ENCODE assay signal across 8 cellular contexts in genomic region chr6:31898200-31899011, GRCh38. TPM values are rescaled to one million over a fixed set of nuclear protein-coding genes. Genes with fewer than 3 reads are reported as not detected.
DNase-seq lines count a peak whose midpoint lies in the region; ATAC-seq and TF ChIP-seq lines count a peak whose summit lies in the region.

No MANE protein-coding gene starts in this region.

- peak; percentile 25 to 75 (median 71) for DNase-seq in CD4-positive, CD25-positive, alpha-beta regulatory T cell
- DNase-seq in HCT116 (ENCODE audit: low read depth, low spot score) (peak; percentile 60), NCI-H774 (lab: John Stamatoyannopoulos, UW) (peak; percentile 31), osteoblast (ENCODE audit: insufficient read length, low spot score, missing footprints) (peak; percentile 66)
- peak; percentile 72 for DNase-seq in activated effector memory CD4-positive, alpha-beta T cell treated with anti-CD3 and anti-CD28 coated beads, Interleukin-2, amount 50 U/mL, for 16 hours

- H3K27ac Mint-ChIP-seq in CD4-positive, CD25-positive, alpha-beta regulatory T cell, result peak overlapping the region; percentile 83 to 98 (median 97)

- peaks cover 3% of the 10 kb centered on the region for H3K36me3 Mint-ChIP-seq in CD4-positive, CD25-positive, alpha-beta regulatory T cell

- H3K9me3 Mint-ChIP-seq in CD4-positive, CD25-positive, alpha-beta regulatory T cell, result no peaks in the 10 kb centered on the region

- CTCF ChIA-PET in HCT116 (lab: Charles Lee), result interaction anchor here (0.7 to 1.5 kb wide), 7 partner anchors 24 to 1570 kb away, joined by 3 to 5 read pairs (median 3); partner anchors contain the start of gene NEU1

- peaks cover 0 to 45% (median 28%) of the 10 kb centered on the region in 4 donors for H3K4me1 Mint-ChIP-seq in CD4-positive, CD25-positive, alpha-beta regulatory T cell

- H3K36me3 ChIP-seq in CD4-positive, CD25-positive, alpha-beta regulatory T cell (ENCODE audit: control insufficient read depth, insufficient read depth, low read length), result peaks cover 8% of the 10 kb centered on the region
- H3K36me3 ChIP-seq in HCT116 (ENCODE audit: control insufficient read depth in 1 of 2, insufficient read depth in 2 of 2, low read length in 2 of 2) (peaks cover 4 to 20% of the 10 kb centered on the region in 2 experiments), gastroesophageal sphincter (peaks cover 0 to 32% of the 10 kb centered on the region in 2 donors), osteoblast (ENCODE audit: insufficient read depth, low read length) (peaks cover 15% of the 10 kb centered on the region)

- TF ChIP-seq EP300 in gastroesophageal sphincter (IDR thresholded peaks at IDR 0.05), result no peak

- no peaks in the 10 kb centered on the region for H3K9me3 ChIP-seq in CD4-positive, CD25-positive, alpha-beta regulatory T cell (ENCODE audit: control insufficient read depth in 2 of 2, low read length in 2 of 2)
- H3K9me3 ChIP-seq in HCT116 (ENCODE audit: control insufficient read depth in 1 of 2, insufficient read depth in 1 of 2, low read depth in 1 of 2, low read length in 2 of 2), result no peaks in the 10 kb centered on the region
- no peaks in the 10 kb centered on the region for H3K9me3 ChIP-seq in gastroesophageal sphincter
- no peaks in the 10 kb centered on the region for H3K9me3 ChIP-seq in osteoblast (ENCODE audit: low read depth, low read length)

- H3K9ac ChIP-seq in HCT116 (ENCODE audit: low read length), result peak overlapping the region; percentile 93

- TF ChIP-seq POLR2A in HCT116 (IDR thresholded peaks at IDR 0.05; ENCODE audit: borderline replicate concordance, extremely low read depth, insufficient read depth, insufficient read length), result no peak
- no peak for TF ChIP-seq POLR2A in gastroesophageal sphincter (IDR thresholded peaks at IDR 0.05)

- H3K9me2 ChIP-seq in HCT116 (ENCODE audit: insufficient read depth), result no peaks in the 10 kb centered on the region

- H3K27me3 ChIP-seq in CD4-positive, CD25-positive, alpha-beta regulatory T cell (ENCODE audit: control insufficient read depth, insufficient read depth, low read length), result no peaks in the 10 kb centered on the region
- H3K27me3 ChIP-seq in HCT116 (ENCODE audit: insufficient read depth, low read length) (no peaks in the 10 kb centered on the region), gastroesophageal sphincter (no peaks in the 10 kb centered on the region), osteoblast (ENCODE audit: insufficient read depth, low read length) (no peaks in the 10 kb centered on the region)

- H3K27me3 Mint-ChIP-seq in CD4-positive, CD25-positive, alpha-beta regulatory T cell, result no peaks in the 10 kb centered on the region

- ATAC-seq in CD4-positive, CD25-positive, alpha-beta regulatory T cell (ENCODE audit: low read depth in 2 of 2), result peak; percentile 22 to 27
- ATAC-seq in HCT116 (peak; percentile 37), gastroesophageal sphincter (no peak), GM18867 (IDR thresholded peaks at IDR 0.05; ENCODE audit: unreplicated experiment) (no peak), GM21381 (IDR thresholded peaks at IDR 0.05; ENCODE audit: unreplicated experiment) (no peak)

- H3K4me3 Mint-ChIP-seq in CD4-positive, CD25-positive, alpha-beta regulatory T cell, result peak overlapping the region; percentile 96 to 99 (median 98)

- no TSS peak for BruUV-seq in HCT116 (replicated peaks; lab: Mats Ljungman, UMichigan)

- peak overlapping the region; percentile 91 for H3K4me3 ChIP-seq in CD4-positive, CD25-positive, alpha-beta regulatory T cell (ENCODE audit: low read depth, low read length)
- H3K4me3 ChIP-seq in HCT116 (replicated peaks in 1 of 2; ENCODE audit: low read depth in 1 of 2, low read length in 2 of 2) (peak overlapping the region; percentile 82 to 98), gastroesophageal sphincter (peak overlapping the region; percentile 82 to 97), osteoblast (ENCODE audit: insufficient read depth, low read length) (peak overlapping the region; percentile 87)

- H3K27ac ChIP-seq in CD4-positive, CD25-positive, alpha-beta regulatory T cell (ENCODE audit: insufficient read depth, low read length, poor library complexity, severe bottlenecking), result peak overlapping the region; percentile 88
- H3K27ac ChIP-seq in HCT116 (ENCODE audit: low read depth, low read length) (peak overlapping the region; percentile 76), gastroesophageal sphincter (peak overlapping the region; percentile 80 to 91 (median 88)), osteoblast (ENCODE audit: low read depth, low read length) (peak overlapping the region; percentile 65)

- peaks cover 43% of the 10 kb centered on the region for H3K4me1 ChIP-seq in CD4-positive, CD25-positive, alpha-beta regulatory T cell (ENCODE audit: control insufficient read depth, insufficient read depth, low read length, poor library complexity, severe bottlenecking)
- H3K4me1 ChIP-seq in HCT116 (ENCODE audit: control insufficient read depth in 1 of 2, insufficient read depth in 2 of 2, low read length in 2 of 2) (peaks cover 12 to 34% of the 10 kb centered on the region in 2 experiments), gastroesophageal sphincter (peaks cover 3 to 62% (median 14%) of the 10 kb centered on the region in 3 donors), osteoblast (ENCODE audit: insufficient read depth, low read length) (peaks cover 20% of the 10 kb centered on the region)

- H3K4me2 ChIP-seq in HCT116 (ENCODE audit: low read length), result peak overlapping the region; percentile 95
- H3K4me2 ChIP-seq in osteoblast (ENCODE audit: insufficient read depth, low read length), result peak overlapping the region; percentile 90

- peak; percentile 19; the same call in 1 of the 2 replicates for TF ChIP-seq RAD21 in HCT116 (IDR thresholded peaks at IDR 0.05; ENCODE audit: low read depth)

- RAD21 ChIA-PET in HCT116 (lab: Charles Lee; ENCODE audit: low non-redundant PET in 1 of 2, low total read pairs in 2 of 2, uncharacterized antibody in 2 of 2, unreplicated experiment in 2 of 2), result interaction anchor here in 1 of 2 experiments (1.0 kb wide), 1 partner anchor 54 kb away, joined by 4 read pairs; no protein-coding TSS in a partner anchor

- H2AFZ ChIP-seq in HCT116 (ENCODE audit: low read depth, low read length, poor library complexity, severe bottlenecking) (peak overlapping the region; percentile 46), osteoblast (ENCODE audit: low read length) (peak overlapping the region; percentile 94)

- POLR2A ChIA-PET in HCT116 (lab: Charles Lee), result interaction anchor here (0.6 to 1.7 kb wide), 6 partner anchors 35 to 241 kb away, joined by 3 to 7 read pairs (median 4); partner anchors contain the start of gene NEU1

- intact Hi-C loops in HCT116 (cut with micrococcal nuclease), result loop anchor here (5.0 kb wide), 1 partner anchor 231 kb away; the partner anchor contains the start of genes CSNK2B and LY6G5B

- WGBS in gastroesophageal sphincter (ENCODE audit: low coverage in 1 of 2), 2 donors, result 0 to 8% methylated on average over 8 to 9 of the region's 15 CpGs

- H4K20me1 ChIP-seq in HCT116 (ENCODE audit: insufficient read depth) (no peaks in the 10 kb centered on the region), osteoblast (ENCODE audit: insufficient read depth, low read length) (no peaks in the 10 kb centered on the region)

- H3K79me2 ChIP-seq in HCT116 (ENCODE audit: insufficient read depth, low read length), result peaks cover 18% of the 10 kb centered on the region; the same call in 1 of the 2 replicates
- peaks cover 13% of the 10 kb centered on the region for H3K79me2 ChIP-seq in osteoblast (ENCODE audit: insufficient read depth, low read length)

- TF ChIP-seq CTCF in HCT116 (IDR thresholded peaks at IDR 0.05 in 2 of 3, conservative IDR thresholded peaks at IDR 0.05 in 1 of 3; ENCODE audit: borderline replicate concordance in 1 of 3, insufficient read depth in 1 of 3, low read depth in 2 of 3, low read length in 2 of 3), result 0 out of 6 replicates have a peak, but pooled peaks of 1 of the 3 experiments have one; percentile 4
- TF ChIP-seq CTCF in gastroesophageal sphincter (IDR thresholded peaks at IDR 0.05), result peak in 1 of 4 experiments; percentile 12
- no peak for TF ChIP-seq CTCF in osteoblast (IDR thresholded peaks at IDR 0.05; ENCODE audit: extremely low read depth, low read depth, low read length)

TF ChIP-seq in HCT116, 20 proteins besides CTCF, POLR2A, EP300 and RAD21 (continues in another document):
- TF ChIP-seq JUND (IDR thresholded peaks at IDR 0.05) (no peak), CBX3 (IDR thresholded peaks at IDR 0.05; ENCODE audit: low read depth) (0 out of 2 replicates have a peak, but pooled peaks have one; percentile 24), EZH2 (IDR thresholded peaks at IDR 0.05) (no peak), SP1 (IDR thresholded peaks at IDR 0.05; ENCODE audit: low read depth) (peak; percentile 51; the same call in 1 of the 2 replicates), SIN3A (IDR thresholded peaks at IDR 0.05; ENCODE audit: low read depth) (peak; percentile 53; the same call in 1 of the 2 replicates)

RNA-seq across cellular contexts. Expression of gene EHMT2, which starts 0.9 kb away (rescaled TPM):
- total RNA-seq in CD4-positive, CD25-positive, alpha-beta regulatory T cell, result 46.4 TPM
- polyA plus RNA-seq in CD4-positive, CD25-positive, alpha-beta regulatory T cell, result 10 to 100 TPM; 29.4 to 33.5 (median 31.9) TPM
- total RNA-seq in HCT116 (2021; ENCODE audit: unreplicated experiment) (84.0 TPM), gastroesophageal sphincter (10 to 100 TPM; 29.5 to 43.4 (median 35.5) TPM), osteoblast (40.1 and 40.9 TPM in 2 replicates)
- 79.2 and 79.9 TPM in 2 replicates for polyA plus RNA-seq in HCT116 (2012)

RNA-seq across cellular contexts. Expression of gene ZBTB12, which starts 3.5 kb away (rescaled TPM):
- 0.20 TPM for total RNA-seq in CD4-positive, CD25-positive, alpha-beta regulatory T cell
- polyA plus RNA-seq in CD4-positive, CD25-positive, alpha-beta regulatory T cell, result not detected
- total RNA-seq in HCT116 (2021; ENCODE audit: unreplicated experiment) (10.3 TPM), gastroesophageal sphincter (1 to 10 TPM in 2 of 4 donors, under 1 TPM in 2; 0.40 to 2.0 (median 0.86) TPM), osteoblast (2.1 and 3.6 TPM in 2 replicates)
- polyA plus RNA-seq in HCT116 (2012), result 8.9 and 10.3 TPM in 2 replicates

RNA-seq across cellular contexts. Expression of gene SLC44A4, which starts 19.6 kb away (rescaled TPM):
- 1.0 TPM for total RNA-seq in CD4-positive, CD25-positive, alpha-beta regulatory T cell
- polyA plus RNA-seq in CD4-positive, CD25-positive, alpha-beta regulatory T cell, result not detected
- total RNA-seq in HCT116 (2021; ENCODE audit: unreplicated experiment) (0.74 TPM), gastroesophageal sphincter (1 to 10 TPM in 2 of 4 donors, not detected in 2; 1.1 to 4.5 TPM), osteoblast (not detected in 2 replicates)
- polyA plus RNA-seq in HCT116 (2012), result 0.07 and 0.22 TPM in 2 replicates

RNA-seq across cellular contexts. Expression of gene C2, which starts 29.1 kb away (rescaled TPM):
- total RNA-seq in CD4-positive, CD25-positive, alpha-beta regulatory T cell, result 1.3 TPM
- polyA plus RNA-seq in CD4-positive, CD25-positive, alpha-beta regulatory T cell, result under 1 TPM in 1 of 4 donors, not detected in 3; 0.47 TPM
- total RNA-seq in HCT116 (2021; ENCODE audit: unreplicated experiment) (3.1 TPM), gastroesophageal sphincter (10 to 100 TPM in 3 of 4 donors, 1 to 10 TPM in 1; 3.3 to 33.4 (median 14.4) TPM), osteoblast (12.7 and 18.0 TPM in 2 replicates)
- polyA plus RNA-seq in HCT116 (2012), result 0.62 and 0.78 TPM in 2 replicates

RNA-seq across cellular contexts. Expression of gene NEU1, which starts 35.8 kb away (rescaled TPM):
- 29.1 TPM for total RNA-seq in CD4-positive, CD25-positive, alpha-beta regulatory T cell
- polyA plus RNA-seq in CD4-positive, CD25-positive, alpha-beta regulatory T cell, result 10 to 100 TPM; 26.4 to 32.4 (median 29.7) TPM
- total RNA-seq in HCT116 (2021; ENCODE audit: unreplicated experiment) (15.1 TPM), gastroesophageal sphincter (10 to 100 TPM; 28.2 to 39.1 (median 30.5) TPM), osteoblast (114 and 117 TPM in 2 replicates)
- polyA plus RNA-seq in HCT116 (2012), result 21.8 and 23.0 TPM in 2 replicates

Comparison
In these comparisons a context has a peak if more than half of its experiments do, and no peak if none do; other contexts are left out.
1. ATAC-seq: peak in CD4-positive, CD25-positive, alpha-beta regulatory T cell (2 of 2) and HCT116 (single experiment); none in gastroesophageal sphincter (single experiment), GM18867 (single experiment) and GM21381 (single experiment).
2. Peak in every context shown above with its lines, with median percentiles within 50 percentile points of each other: DNase-seq, H3K27ac ChIP-seq and H3K4me3 ChIP-seq.